ENCODE assay signal across 11 cellular contexts in the genomic region with DNA sequence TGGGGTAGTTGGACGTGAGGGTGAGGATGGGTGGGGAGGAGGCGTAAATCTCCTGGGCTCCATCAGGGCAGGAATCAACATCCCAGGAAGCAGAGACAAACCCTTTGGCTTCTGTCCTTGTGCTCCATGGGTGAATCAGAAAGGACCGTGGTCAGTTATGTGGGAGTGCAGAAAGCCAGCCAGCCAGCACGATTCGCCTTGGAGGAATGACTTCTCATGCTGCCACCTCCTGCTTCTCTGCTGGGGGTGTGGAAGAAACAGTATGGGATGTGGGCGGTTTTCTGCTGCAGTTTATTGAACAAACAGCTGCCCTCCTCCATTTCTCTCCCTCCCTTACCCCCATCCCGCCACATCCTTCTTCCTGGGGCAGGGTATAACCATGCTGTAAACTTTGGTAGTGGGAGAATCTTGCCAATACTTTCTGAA.
DNase-seq lines count a peak whose midpoint lies in the region; ATAC-seq, FAIRE-seq and TF ChIP-seq lines count a peak whose summit lies in the region.
"Had no signal": no experiment of that assay in that cellular context is flagged by ENCODE, and none has a peak within 500 bp of the region (broad histone marks: within the 10 kb centered on the region; RNA-seq: fewer than 3 reads in every experiment).

No MANE protein-coding gene starts in this region.

- H3K27me3 ChIP-seq in Caco-2 (replicated peaks; ENCODE audit: control insufficient read depth, insufficient read depth, low read length): no peaks in the 10 kb centered on the region

- POLR2A ChIA-PET in Caco-2 (lab: Charles Lee): no interaction called here

- ATAC-seq in omental fat pad (ENCODE audit: low FRiP score): peak; percentile 76

- no TSS peak for BruUV-seq in Caco-2 (replicated peaks; lab: Mats Ljungman, UMichigan)

- H3K36me3 ChIP-seq in Caco-2 (ENCODE audit: control insufficient read depth, insufficient read depth, low read length): no peaks in the 10 kb centered on the region

- peak overlapping the region; percentile 55 for H3K27ac Mint-ChIP-seq in Caco-2 (ENCODE audit: unreplicated experiment)

- intact Hi-C loops in Caco-2 (cut with micrococcal nuclease; ENCODE audit: unreplicated experiment): no loop called here

- no peak overlapping the region for H3K4me3 Mint-ChIP-seq in Caco-2 (ENCODE audit: unreplicated experiment)
- H3K4me3 Mint-ChIP-seq: central memory CD8-positive, alpha-beta T cell had no signal

- H3K4me3 ChIP-seq in Caco-2 (ENCODE audit: low read depth, low read length): no peak overlapping the region
- H3K4me3 ChIP-seq in fibroblast of mammary gland (ENCODE audit: control insufficient read depth, low read depth, low read length): no peak overlapping the region

- H3K9me3 Mint-ChIP-seq in Caco-2 (ENCODE audit: unreplicated experiment): no peaks in the 10 kb centered on the region
- H3K9me3 Mint-ChIP-seq: central memory CD8-positive, alpha-beta T cell had no signal

- H3K9me3 ChIP-seq in Caco-2: no peaks in the 10 kb centered on the region

- TF ChIP-seq CTCF in Caco-2 (IDR thresholded peaks at IDR 0.05; ENCODE audit: insufficient read depth in 1 of 2, low read depth in 1 of 2, low read length in 1 of 2, severe bottlenecking in 1 of 2, unreplicated experiment in 1 of 2) (no peak), fibroblast of mammary gland (conservative IDR thresholded peaks at IDR 0.05; ENCODE audit: control insufficient read depth, insufficient read depth, low read depth, low read length) (no peak), omental fat pad (IDR thresholded peaks at IDR 0.05) (no peak)

- peak in 1 of 2 experiments; percentile 42 for DNase-seq in Caco-2
- peak; percentile 69 for DNase-seq in RCC 7860 (ENCODE audit: low spot score)
- peak; percentile 86 for DNase-seq in fibroblast of mammary gland (ENCODE audit: low read depth)
- DNase-seq in omental fat pad (ENCODE audit: low spot score): no peak
- DNase-seq in SIG-M5 treated with dmso at 0.1 percent for 504 hours (lab: John Stamatoyannopoulos, UW; ENCODE audit: unreplicated experiment): no peak
- DNase-seq in activated T-cell treated with anti-CD3 and anti-CD28 coated beads, Interleukin-2, amount 50 U/mL, for 48 hours: no peak
- DNase-seq in medulla oblongata (ENCODE audit: extremely low spot score): no peak
- no peak for DNase-seq in GOT3 (lab: John Stamatoyannopoulos, UW)
- DNase-seq: activated CD4-positive, alpha-beta T cell treated with anti-CD3 and anti-CD28 coated beads for 4 hours; NCI-H526 treated with DMSO at 0.1 percent for 48 hours had no signal

- H3K27me3 Mint-ChIP-seq in Caco-2 (ENCODE audit: insufficient read depth, unreplicated experiment): no peaks in the 10 kb centered on the region
- H3K27me3 Mint-ChIP-seq: central memory CD8-positive, alpha-beta T cell had no signal

- peaks cover 8% of the 10 kb centered on the region for H3K4me1 Mint-ChIP-seq in Caco-2 (ENCODE audit: low read depth, unreplicated experiment)
- H3K4me1 Mint-ChIP-seq: central memory CD8-positive, alpha-beta T cell had no signal

- CTCF ChIA-PET in Caco-2 (lab: Charles Lee): no interaction called here

- H3K36me3 Mint-ChIP-seq in Caco-2 (ENCODE audit: insufficient read depth, unreplicated experiment): no peaks in the 10 kb centered on the region

- no peaks in the 10 kb centered on the region for H3K4me1 ChIP-seq in Caco-2

- FAIRE-seq in RCC 7860 (lab: Jason Lieb, UNC): peak; percentile 75

Comparison
In these comparisons a context has a peak if more than half of its experiments do, and no peak if none do; other contexts are left out.
1. DNase-seq: peak in RCC 7860 (single experiment) and fibroblast of mammary gland (single experiment); none in omental fat pad (single experiment), SIG-M5 treated with dmso at 0.1 percent for 504 hours (single experiment), activated T-cell treated with anti-CD3 and anti-CD28 coated beads, Interleukin-2, amount 50 U/mL, for 48 hours (0 of 2), medulla oblongata (single experiment) and GOT3 (single experiment).